Comparison of ENCODE assay signal across 25 cellular contexts in genomic region chr4:160319868-160320260, GRCh38.
"Had no signal": no experiment of that assay in that cellular context is flagged by ENCODE, and none has a peak within 500 bp of the region (broad histone marks: within the 10 kb centered on the region; RNA-seq: fewer than 3 reads in every experiment).

No MANE protein-coding gene starts in this region.

- H3K4me3 Mint-ChIP-seq: activated CD4-positive, alpha-beta memory T cell treated with anti-CD3 and anti-CD28 coated beads for 36 hours; activated CD4-positive, alpha-beta T cell treated with anti-CD3 and anti-CD28 coated beads, Interleukin-2, amount 10 ng/mL, durations not matched to agents 24 days and 14 days; activated T-cell treated with anti-CD3 and anti-CD28 coated beads, Interleukin-2, amount 50 U/mL, for 4 hours; brain; T-helper 1 cell treated with Interleukin-12 subunit alpha and Interleukin-12 subunit beta and Interleukin-4 antibody, amounts not matched to agents 30 μg/mL and 1 μg/mL, for 36 hours had no signal

- H3K36me3 ChIP-seq: MG63 had no signal

- ATAC-seq: activated naive CD4-positive, alpha-beta T cell treated with anti-CD3 and anti-CD28 coated beads, Interleukin-2, amount 50 U/mL, for 72 hours; activated T-cell treated with anti-CD3 and anti-CD28 coated beads, Interleukin-2, amount 50 U/mL, for 4 hours had no signal

- H3K4me1 Mint-ChIP-seq: activated CD4-positive, alpha-beta T cell treated with anti-CD3 and anti-CD28 coated beads, Interleukin-2, amount 10 ng/mL, durations not matched to agents 24 days and 14 days had no signal

- H3K36me3 Mint-ChIP-seq: activated CD4-positive, alpha-beta memory T cell treated with anti-CD3 and anti-CD28 coated beads for 36 hours; activated naive CD4-positive, alpha-beta T cell treated with anti-CD3 and anti-CD28 coated beads, Interleukin-2, amount 50 U/mL, for 72 hours; brain had no signal

- DNase-seq: activated CD4-positive, alpha-beta memory T cell treated with anti-CD3 and anti-CD28 coated beads for 36 hours; activated CD4-positive, alpha-beta T cell treated with anti-CD3 and anti-CD28 coated beads, Interleukin-2, amount 10 ng/mL, durations not matched to agents 24 days and 14 days; activated CD4-positive, CD25-positive, alpha-beta regulatory T cell treated with anti-CD3 and anti-CD28 coated beads, Interleukin-2, amount 50 U/mL, for 72 hours; activated CD8-positive, alpha-beta memory T cell treated with anti-CD3 and anti-CD28 coated beads for 24 hours; activated effector memory CD4-positive, alpha-beta T cell treated with anti-CD3 and anti-CD28 coated beads, Interleukin-2, amount 50 U/mL, for 16 hours; activated naive CD4-positive, alpha-beta T cell treated with Interleukin-2 at 50 U/mL for 16 hours; activated T-cell treated with anti-CD3 and anti-CD28 coated beads, Interleukin-2, amount 50 U/mL, for 4 hours; amygdala; caudate nucleus; KBM-7; NCI-H1417 treated with DMSO at 0.1 percent for 48 hours; NCI-H1694; NCI-H2029; NCI-H2107; NCI-H2171 treated with DMSO at 0.1 percent for 48 hours; NCI-H226; NCI-H526; NCI-H82; NK-92 treated with Interleukin-12 subunit alpha and Interleukin-12 subunit beta, amount 100 ng/mL, for 24 hours; SHP77 treated with DMSO at 0.1 percent for 48 hours had no signal

- H3K27me3 Mint-ChIP-seq: activated CD4-positive, alpha-beta memory T cell treated with anti-CD3 and anti-CD28 coated beads for 36 hours; activated CD4-positive, alpha-beta T cell treated with anti-CD3 and anti-CD28 coated beads, Interleukin-2, amount 10 ng/mL, durations not matched to agents 24 days and 14 days; brain had no signal

- H3K9me3 ChIP-seq: MG63 had no signal

- H3K4me3 ChIP-seq: MG63 had no signal

- H3K27ac Mint-ChIP-seq: activated CD4-positive, alpha-beta memory T cell treated with anti-CD3 and anti-CD28 coated beads for 36 hours; activated CD4-positive, alpha-beta T cell treated with anti-CD3 and anti-CD28 coated beads, Interleukin-2, amount 10 ng/mL, durations not matched to agents 24 days and 14 days; activated naive CD4-positive, alpha-beta T cell treated with anti-CD3 and anti-CD28 coated beads, Interleukin-2, amount 50 U/mL, for 72 hours; brain; T-helper 1 cell treated with Interleukin-12 subunit alpha and Interleukin-12 subunit beta and Interleukin-4 antibody, amounts not matched to agents 30 μg/mL and 1 μg/mL, for 36 hours had no signal

- H3K9me3 Mint-ChIP-seq: activated CD4-positive, alpha-beta T cell treated with anti-CD3 and anti-CD28 coated beads, Interleukin-2, amount 10 ng/mL, durations not matched to agents 24 days and 14 days; T-helper 1 cell treated with Interleukin-12 subunit alpha and Interleukin-12 subunit beta and Interleukin-4 antibody, amounts not matched to agents 30 μg/mL and 1 μg/mL, for 36 hours had no signal

- FAIRE-seq: astrocyte had no signal

- H3K27me3 ChIP-seq: MG63 had no signal
